1 cellular context compared by ENCODE assay signal in genomic region chr14:97902630-97903029, GRCh38.
TF ChIP-seq lines count a peak whose summit lies in the region.

No MANE protein-coding gene starts in this region.

TF ChIP-seq in endothelial cell of umbilical vein, 7 proteins besides CTCF, POLR2A, EP300 and RAD21 (continued from another document):
- TF ChIP-seq MAX (IDR thresholded peaks at IDR 0.05; ENCODE audit: insufficient read depth, insufficient read length) (no peak), EZH2 (IDR thresholded peaks at IDR 0.05; ENCODE audit: borderline replicate concordance, low read depth, low read length, severe bottlenecking) (no peak)
